Comparison of ENCODE assay signal across 9 cellular contexts in genomic region chr9:1510712-1511111, GRCh38.
"Had no signal": no experiment of that assay in that cellular context is flagged by ENCODE, and none has a peak within 500 bp of the region (broad histone marks: within the 10 kb centered on the region; RNA-seq: fewer than 3 reads in every experiment).

No MANE protein-coding gene starts in this region.

- H3K9ac ChIP-seq: GM23248 had no signal

- DNase-seq: GM23248, GOT3, H7, HFFc6 had no signal

- H3K4me3 ChIP-seq: GM23248, HAP-1, K562 had no signal

- H3K36me3 ChIP-seq: HAP-1 had no signal

- H3K9me3 ChIP-seq: HAP-1 had no signal

- ATAC-seq: HCT116, HepG2, K562 had no signal

- H2AFZ ChIP-seq: GM23248 had no signal

- H3K4me1 ChIP-seq: HAP-1 had no signal

- H3K4me3 Mint-ChIP-seq: HFFc6 had no signal

- H3K27ac ChIP-seq: GM23248, HL-60 had no signal

- H3K27ac Mint-ChIP-seq: HFFc6 had no signal
